ENCODE assay signal across 33 cellular contexts in the genomic region with DNA sequence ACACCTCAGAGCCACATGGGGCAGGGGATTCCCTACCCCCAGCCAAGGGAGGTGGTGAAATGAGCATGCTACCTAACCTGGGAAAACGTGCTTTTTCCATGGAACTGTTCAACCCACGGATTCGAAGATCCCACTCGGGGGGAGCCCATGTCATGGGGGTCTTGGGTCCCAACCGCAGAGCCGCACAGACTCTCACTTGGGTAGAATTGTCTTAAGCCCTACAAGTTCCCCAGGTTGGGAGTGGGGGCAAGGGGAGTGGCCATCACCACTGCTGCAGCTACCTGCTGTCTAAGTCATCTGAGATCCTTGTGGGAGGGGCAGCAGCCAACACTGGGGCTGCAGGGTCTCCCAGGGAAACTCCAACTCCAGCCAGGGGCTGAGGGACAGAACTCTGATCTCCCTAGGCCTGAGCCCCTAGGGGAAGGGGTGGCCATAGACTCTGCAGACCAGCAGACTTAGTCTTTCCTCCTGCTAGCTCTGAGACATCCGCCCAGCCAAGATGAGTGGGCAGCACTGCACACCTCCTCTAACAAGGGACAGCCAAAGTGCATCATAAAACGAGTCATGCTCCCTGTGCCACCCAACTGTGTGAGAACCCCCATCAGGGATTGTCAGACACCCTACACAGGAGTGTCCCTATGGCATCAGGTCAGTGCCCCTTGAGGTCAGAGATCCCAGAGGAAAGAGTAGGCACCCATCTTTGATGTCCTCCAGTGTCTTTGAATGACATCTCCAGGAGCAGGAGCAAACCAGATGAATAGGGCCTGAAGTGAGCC.
"Had no signal": no experiment of that assay in that cellular context is flagged by ENCODE, and none has a peak within 500 bp of the region (broad histone marks: within the 10 kb centered on the region; RNA-seq: fewer than 3 reads in every experiment).

No MANE protein-coding gene starts in this region.

- H3K4me3 Mint-ChIP-seq: activated B cell treated with CpG ODN at 0.5 μM for 24 hours; activated CD8-positive, alpha-beta T cell treated with anti-CD3 and anti-CD28 coated beads for 36 hours; activated naive CD8-positive, alpha-beta T cell; activated T-cell treated with anti-CD3 and anti-CD28 coated beads, Interleukin-2, amount 50 U/mL, for 4 hours; activated T-helper 17 cell treated with anti-CD3 and anti-CD28 coated beads, Interleukin-2, amount 50 U/mL, for 72 hours; dendritic cell treated with granulocyte-macrophage colony-stimulating factor and Interleukin-4, amounts not matched to agents 40 ng/mL and 50 ng/mL, for 4 days; endodermal cell; T-helper 17 cell; T-helper 2 cell treated with Interferon-gamma antibody and Interleukin-4, amounts not matched to agents 5 μg/mL and 100 μg/mL, for 36 hours had no signal

- H3K4me3 ChIP-seq: body of pancreas, cardiac muscle cell, coronary artery, dorsolateral prefrontal cortex had no signal

- DNase-seq: activated B cell treated with CpG ODN at 0.5 μM for 24 hours; activated CD4-positive, alpha-beta T cell treated with anti-CD3 and anti-CD28 coated beads for 48 hours; activated CD4-positive, alpha-beta T cell treated with anti-CD3 and anti-CD28 coated beads, Interleukin-2, amount 50 U/mL, for 1 hour; activated CD4-positive, alpha-beta T cell treated with anti-CD3 and anti-CD28 coated beads, Interleukin-2, amount 50 U/mL, for 48 hours; activated CD8-positive, alpha-beta memory T cell treated with anti-CD3 and anti-CD28 coated beads for 24 hours; activated CD8-positive, alpha-beta T cell treated with anti-CD3 and anti-CD28 coated beads for 36 hours; activated effector memory CD4-positive, alpha-beta T cell treated with Interleukin-2 at 50 U/mL for 16 hours; activated gamma-delta T cell treated with Interleukin-2 at 50 U/mL for 16 hours; activated naive CD4-positive, alpha-beta T cell treated with anti-CD3 and anti-CD28 coated beads, Interleukin-2, amount 50 U/mL, for 16 hours; activated naive CD4-positive, alpha-beta T cell treated with Interleukin-2 at 50 U/mL for 16 hours; activated T-cell treated with anti-CD3 and anti-CD28 coated beads, Interleukin-2, amount 50 U/mL, for 4 hours; amniotic stem cell; anterior cingulate cortex; body of pancreas; central memory CD4-positive, alpha-beta T cell; cerebellar nuclear complex; dorsolateral prefrontal cortex; effector memory CD4-positive, alpha-beta T cell; endodermal cell; foreskin fibroblast; glutamatergic neuron; T-helper 1 cell; T-helper 17 cell; T1000; WERI-Rb-1 had no signal

- H3K36me3 ChIP-seq: cardiac muscle cell, WERI-Rb-1 had no signal

- H3K27ac Mint-ChIP-seq: activated B cell treated with CpG ODN at 0.5 μM for 24 hours; activated CD8-positive, alpha-beta T cell treated with anti-CD3 and anti-CD28 coated beads for 36 hours; activated naive CD8-positive, alpha-beta T cell; activated T-helper 17 cell treated with anti-CD3 and anti-CD28 coated beads, Interleukin-2, amount 50 U/mL, for 72 hours; dendritic cell treated with granulocyte-macrophage colony-stimulating factor and Interleukin-4, amounts not matched to agents 40 ng/mL and 50 ng/mL, for 4 days; endodermal cell; T-helper 17 cell; T-helper 2 cell treated with Interferon-gamma antibody and Interleukin-4, amounts not matched to agents 5 μg/mL and 100 μg/mL, for 36 hours had no signal

- H3K4me1 Mint-ChIP-seq: activated B cell treated with CpG ODN at 0.5 μM for 24 hours; activated T-helper 17 cell treated with anti-CD3 and anti-CD28 coated beads, Interleukin-2, amount 50 U/mL, for 72 hours; endodermal cell; T-helper 17 cell had no signal

- H3K27ac ChIP-seq: body of pancreas, cardiac muscle cell, coronary artery, dorsolateral prefrontal cortex, WERI-Rb-1 had no signal

- ATAC-seq: activated CD4-positive, CD25-positive, alpha-beta regulatory T cell treated with anti-CD3 and anti-CD28 coated beads, Interleukin-2, amount 50 U/mL, for 24 hours; activated CD8-positive, alpha-beta T cell treated with anti-CD3 and anti-CD28 coated beads for 36 hours; activated T-cell treated with anti-CD3 and anti-CD28 coated beads, Interleukin-2, amount 50 U/mL, for 4 hours; activated T-helper 17 cell treated with anti-CD3 and anti-CD28 coated beads, Interleukin-2, amount 50 U/mL, for 72 hours; body of pancreas; esophagus mucosa; T-helper 17 cell had no signal

- H3K27me3 ChIP-seq: body of pancreas, cardiac muscle cell, dorsolateral prefrontal cortex had no signal

- H3K27me3 Mint-ChIP-seq: activated B cell treated with CpG ODN at 0.5 μM for 24 hours; activated CD8-positive, alpha-beta T cell treated with anti-CD3 and anti-CD28 coated beads for 36 hours; activated naive CD8-positive, alpha-beta T cell; activated T-helper 17 cell treated with anti-CD3 and anti-CD28 coated beads, Interleukin-2, amount 50 U/mL, for 72 hours; dendritic cell treated with granulocyte-macrophage colony-stimulating factor and Interleukin-4, amounts not matched to agents 40 ng/mL and 50 ng/mL, for 4 days; T-helper 17 cell had no signal

- H3K36me3 Mint-ChIP-seq: activated naive CD8-positive, alpha-beta T cell had no signal

- H3K9me3 ChIP-seq: body of pancreas had no signal

- H3K4me1 ChIP-seq: body of pancreas had no signal

- H3K9me3 Mint-ChIP-seq: activated CD8-positive, alpha-beta T cell treated with anti-CD3 and anti-CD28 coated beads for 36 hours; endodermal cell had no signal
